Comparison of ENCODE assay signal across 34 cellular contexts in genomic region chr14:70123796-70124195, GRCh38.
"Had no signal": no experiment of that assay in that cellular context is flagged by ENCODE, and none has a peak within 500 bp of the region (broad histone marks: within the 10 kb centered on the region; RNA-seq: fewer than 3 reads in every experiment).

No MANE protein-coding gene starts in this region.

- DNase-seq: activated B cell treated with CpG ODN at 0.5 μM for 24 hours; activated CD4-positive, alpha-beta memory T cell treated with anti-CD3 and anti-CD28 coated beads for 36 hours; activated CD4-positive, alpha-beta T cell treated with anti-CD3 and anti-CD28 coated beads for 4 hours; activated CD4-positive, alpha-beta T cell treated with anti-CD3 and anti-CD28 coated beads, Interleukin-2, amount 10 ng/mL, durations not matched to agents 24 days and 14 days; activated CD4-positive, alpha-beta T cell treated with anti-CD3 and anti-CD28 coated beads, Interleukin-2, amount 50 U/mL, for 1 hour; activated CD4-positive, alpha-beta T cell treated with anti-CD3 and anti-CD28 coated beads, Interleukin-2, amount 50 U/mL, for 4 hours; activated CD4-positive, CD25-positive, alpha-beta regulatory T cell treated with anti-CD3 and anti-CD28 coated beads, Interleukin-2, amount 50 U/mL, for 72 hours; activated CD8-positive, alpha-beta memory T cell treated with anti-CD3 and anti-CD28 coated beads, Interleukin-2, amount 50 U/mL, for 4 hours; activated CD8-positive, alpha-beta T cell treated with anti-CD3 and anti-CD28 coated beads for 36 hours; activated effector memory CD4-positive, alpha-beta T cell treated with anti-CD3 and anti-CD28 coated beads, Interleukin-2, amount 50 U/mL, for 16 hours; activated gamma-delta T cell treated with Interleukin-2 at 50 U/mL for 16 hours; activated naive CD4-positive, alpha-beta T cell; activated naive CD4-positive, alpha-beta T cell treated with anti-CD3 and anti-CD28 coated beads for 36 hours; activated naive CD4-positive, alpha-beta T cell treated with anti-CD3 and anti-CD28 coated beads, Interleukin-2, amount 50 U/mL, for 16 hours; activated naive CD8-positive, alpha-beta T cell treated with anti-CD3 and anti-CD28 coated beads for 36 hours; activated T-cell treated with anti-CD3 and anti-CD28 coated beads for 4 hours; activated T-cell treated with anti-CD3 and anti-CD28 coated beads, Interleukin-2, amount 50 U/mL, for 1 hour; activated T-cell treated with anti-CD3 and anti-CD28 coated beads, Interleukin-2, amount 50 U/mL, for 4 hours; activated T-cell treated with anti-CD3 and anti-CD28 coated beads, Interleukin-2, amount 50 U/mL, for 72 hours; amniotic stem cell; aorta; body of pancreas; brain microvascular endothelial cell; central memory CD4-positive, alpha-beta T cell; T-helper 1 cell; T-helper 2 cell; T-helper 9 cell had no signal

- ATAC-seq: activated CD8-positive, alpha-beta T cell treated with anti-CD3 and anti-CD28 coated beads for 36 hours; activated naive CD4-positive, alpha-beta T cell treated with anti-CD3 and anti-CD28 coated beads, Interleukin-2, amount 50 U/mL, for 72 hours; activated T-cell treated with anti-CD3 and anti-CD28 coated beads, Interleukin-2, amount 50 U/mL, for 4 hours; activated T-cell treated with anti-CD3 and anti-CD28 coated beads, Interleukin-2, amount 50 U/mL, for 72 hours; activated T-helper 17 cell treated with anti-CD3 and anti-CD28 coated beads, Interleukin-2, amount 50 U/mL, for 72 hours; body of pancreas had no signal

- H3K27ac ChIP-seq: adrenal gland, body of pancreas, brain microvascular endothelial cell, breast epithelium, VCaP had no signal

- H3K27me3 ChIP-seq: adrenal gland, body of pancreas, brain microvascular endothelial cell, breast epithelium had no signal

- H3K36me3 ChIP-seq: adrenal gland, brain microvascular endothelial cell, breast epithelium had no signal

- H3K4me3 ChIP-seq: adrenal gland, body of pancreas, breast epithelium had no signal

- FAIRE-seq: astrocyte, TTC549 had no signal

- H3K4me1 ChIP-seq: adrenal gland, body of pancreas, breast epithelium had no signal

- H3K9me3 ChIP-seq: adrenal gland, body of pancreas, breast epithelium had no signal
